In genomic region chr10:18010050-18010449, GRCh38 we compare ENCODE assay signal across 31 cellular contexts. TPM values are rescaled to one million over a fixed set of nuclear protein-coding genes. Genes with fewer than 3 reads are reported as not detected.
DNase-seq lines count a peak whose midpoint lies in the region; ATAC-seq and TF ChIP-seq lines count a peak whose summit lies in the region.
"Had no signal": no experiment of that assay in that cellular context is flagged by ENCODE, and none has a peak within 500 bp of the region (broad histone marks: within the 10 kb centered on the region; RNA-seq: fewer than 3 reads in every experiment).

No MANE protein-coding gene starts in this region.

- H3K36me3 ChIP-seq in mammary epithelial cell (ENCODE audit: insufficient read depth, low read length), result no peaks in the 10 kb centered on the region
- H3K36me3 ChIP-seq: BLaER1 treated with 17β-estradiol and CSF1 and Interleukin-3, amounts not matched to agents 10 nM and 100 nM; cardiac muscle cell; heart right ventricle; neutrophil; SJCRH30; upper lobe of right lung had no signal

- TF ChIP-seq CTCF in mammary epithelial cell (conservative IDR thresholded peaks at IDR 0.05 in 1 of 2, IDR thresholded peaks at IDR 0.05 in 1 of 2; ENCODE audit: extremely low read depth in 1 of 2, insufficient read depth in 1 of 2, low read depth in 1 of 2, low read length in 2 of 2) (no peak), foreskin keratinocyte (conservative IDR thresholded peaks at IDR 0.05) (no peak)

- ATAC-seq in foreskin keratinocyte, result peak; percentile 59
- no peak for ATAC-seq in HG03342 (IDR thresholded peaks at IDR 0.05; ENCODE audit: unreplicated experiment)
- no peak for ATAC-seq in GM21825 (IDR thresholded peaks at IDR 0.05; ENCODE audit: unreplicated experiment)
- ATAC-seq in HG03196 (IDR thresholded peaks at IDR 0.05; ENCODE audit: unreplicated experiment), result no peak
- ATAC-seq: activated CD8-positive, alpha-beta T cell treated with anti-CD3 and anti-CD28 coated beads for 36 hours; activated naive CD8-positive, alpha-beta T cell treated with anti-CD3 and anti-CD28 coated beads, Interleukin-2, amount 50 U/mL, for 24 hours; heart right ventricle; psoas muscle; upper lobe of right lung had no signal

- H2AFZ ChIP-seq in mammary epithelial cell (ENCODE audit: low read depth, low read length), result no peak overlapping the region

- H3K4me2 ChIP-seq in mammary epithelial cell (ENCODE audit: insufficient read depth, low read depth, low read length), result no peak overlapping the region

- no TSS peak for BruUV-seq in mammary epithelial cell (replicated peaks; lab: Mats Ljungman, UMichigan)

- no peak overlapping the region for H3K27ac ChIP-seq in mammary epithelial cell (ENCODE audit: insufficient read depth, low read depth, low read length)
- H3K27ac ChIP-seq in foreskin keratinocyte, result no peak overlapping the region
- H3K27ac ChIP-seq: BLaER1 treated with 17β-estradiol and CSF1 and Interleukin-3, amounts not matched to agents 10 nM and 100 nM; cardiac muscle cell; heart right ventricle; neutrophil; psoas muscle; SJCRH30; upper lobe of right lung had no signal

- H3K4me1 ChIP-seq in mammary epithelial cell (ENCODE audit: insufficient read depth, low read length) (no peaks in the 10 kb centered on the region), foreskin keratinocyte (no peaks in the 10 kb centered on the region)
- H3K4me1 ChIP-seq: psoas muscle, SJCRH30, upper lobe of right lung had no signal

- H3K4me3 ChIP-seq in mammary epithelial cell (replicated peaks in 1 of 3; ENCODE audit: insufficient read depth in 1 of 3, low read depth in 2 of 3, low read length in 3 of 3), result no peak overlapping the region
- H3K4me3 ChIP-seq: BLaER1 treated with 17β-estradiol and CSF1 and Interleukin-3, amounts not matched to agents 10 nM and 100 nM; cardiac muscle cell; heart right ventricle; psoas muscle; SJCRH30; upper lobe of right lung had no signal

- dilution Hi-C loops in mammary epithelial cell (cut with HindIII; ENCODE audit: low sequenced_read_pairs), result no loop called here

- 7% methylated on average over 2 of the region's 2 CpGs for WGBS in mammary epithelial cell (ENCODE audit: low coverage, missing lambda C conversion rate)

- peak; percentile 14 for DNase-seq in AG08395 (ENCODE audit: low spot score)
- DNase-seq in NOMO-1 treated with DMSO at 0.1 percent for 48 hours (lab: John Stamatoyannopoulos, UW; ENCODE audit: unreplicated experiment), result peak; percentile 85
- peak; percentile 37 for DNase-seq in mammary epithelial cell
- DNase-seq in foreskin keratinocyte, result peak; percentile 36 to 52
- DNase-seq in amniotic stem cell (lab: John Stamatoyannopoulos, UW), result no peak
- DNase-seq: activated CD4-positive, alpha-beta T cell treated with anti-CD3 and anti-CD28 coated beads for 1 hour; activated CD8-positive, alpha-beta T cell treated with anti-CD3 and anti-CD28 coated beads for 36 hours; activated gamma-delta T cell treated with Interleukin-2 at 50 U/mL for 16 hours; activated naive CD8-positive, alpha-beta T cell treated with anti-CD3 and anti-CD28 coated beads, Interleukin-2, amount 50 U/mL, for 24 hours; DND-41; heart right ventricle; mesendoderm; NCI-H2081 treated with DMSO at 0.1 percent for 48 hours; NCI-H345; psoas muscle; SJCRH30; small intestine; stimulated activated CD4-positive, alpha-beta T cell treated with anti-CD3 and anti-CD28 coated beads, Interleukin-2, amount 100 ng/mL, for 24 hours; substantia nigra; upper lobe of right lung had no signal

- no peaks in the 10 kb centered on the region for H3K79me2 ChIP-seq in mammary epithelial cell (ENCODE audit: insufficient read depth, low read length)

- no peak overlapping the region for H3K9ac ChIP-seq in mammary epithelial cell (ENCODE audit: insufficient read depth, low read length)
- H3K9ac ChIP-seq: BLaER1 treated with 17β-estradiol and CSF1 and Interleukin-3, amounts not matched to agents 10 nM and 100 nM had no signal

- intact Hi-C loops in mammary epithelial cell (cut with micrococcal nuclease), result loop anchor here (2.0 kb wide), 1 partner anchor 19 kb away; no protein-coding TSS in a partner anchor

- peaks cover 7% of the 10 kb centered on the region for H3K9me3 ChIP-seq in mammary epithelial cell (replicated peaks; ENCODE audit: insufficient read depth, low read length)
- H3K9me3 ChIP-seq: heart right ventricle, neutrophil, psoas muscle, SJCRH30, upper lobe of right lung had no signal

- H4K20me1 ChIP-seq in mammary epithelial cell (ENCODE audit: insufficient read depth, low read length), result no peaks in the 10 kb centered on the region
- H4K20me1 ChIP-seq: BLaER1 treated with 17β-estradiol and CSF1 and Interleukin-3, amounts not matched to agents 10 nM and 100 nM had no signal

- H3K27me3 ChIP-seq in mammary epithelial cell (ENCODE audit: insufficient read depth, low read length), result no peaks in the 10 kb centered on the region
- no peaks in the 10 kb centered on the region for H3K27me3 ChIP-seq in foreskin keratinocyte
- H3K27me3 ChIP-seq: BLaER1 treated with 17β-estradiol and CSF1 and Interleukin-3, amounts not matched to agents 10 nM and 100 nM; cardiac muscle cell; heart right ventricle; SJCRH30; upper lobe of right lung had no signal

- in situ Hi-C loops in mammary epithelial cell (cut with MboI; ENCODE audit: low sequenced_read_pairs in 2 of 2), result no loop called here

- CTCF ChIA-PET in mammary epithelial cell (lab: Charles Lee; ENCODE audit: low non-redundant PET), result no interaction called here

RNA-seq across cellular contexts. Expression of gene SLC39A12, which starts 58.3 kb away (rescaled TPM):
- total RNA-seq in mammary epithelial cell, result not detected
- not detected for polyA plus RNA-seq in mammary epithelial cell
- polyA minus RNA-seq in mammary epithelial cell, result not detected
- not detected in 2 replicates for total RNA-seq in foreskin keratinocyte
- polyA plus RNA-seq in foreskin keratinocyte, result not detected in 2 replicates
- total RNA-seq: activated CD8-positive, alpha-beta T cell treated with anti-CD3 and anti-CD28 coated beads for 36 hours; fibroblast of villous mesenchyme; H4; M059J; psoas muscle; SJCRH30; T-helper 1 cell treated with Interleukin-12 subunit alpha and Interleukin-12 subunit beta and Interleukin-4 antibody, amounts not matched to agents 30 ng/mL and 1 ng/mL, for 36 hours had no signal
- polyA plus RNA-seq: IgD-negative memory B cell had no signal
